Comparison of ENCODE assay signal across 26 cellular contexts in the genomic region with DNA sequence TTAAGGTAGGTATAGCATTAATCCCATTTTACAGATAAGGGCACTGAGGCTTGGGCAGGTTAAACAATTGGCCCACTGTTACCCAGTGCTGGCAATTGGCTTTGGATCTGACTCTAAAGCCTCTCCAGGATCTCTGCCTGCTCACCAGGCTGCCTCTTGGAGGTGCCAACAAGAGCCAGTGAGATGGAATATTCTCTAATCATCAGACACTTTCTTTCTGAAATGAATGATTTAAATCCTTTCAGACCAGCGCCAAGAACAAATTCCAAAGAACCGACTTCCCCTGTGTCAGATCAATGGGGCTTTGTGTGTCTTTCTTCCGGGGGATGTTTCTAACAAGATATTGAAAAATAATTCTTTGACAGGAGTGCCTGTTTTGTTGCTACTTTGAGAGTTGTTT. TPM values are rescaled to one million over a fixed set of nuclear protein-coding genes. Genes with fewer than 3 reads are reported as not detected.
DNase-seq lines count a peak whose midpoint lies in the region; ATAC-seq, FAIRE-seq and TF ChIP-seq lines count a peak whose summit lies in the region.
"Had no signal": no experiment of that assay in that cellular context is flagged by ENCODE, and none has a peak within 500 bp of the region (broad histone marks: within the 10 kb centered on the region; RNA-seq: fewer than 3 reads in every experiment).

No MANE protein-coding gene starts in this region.

- no peak overlapping the region for H3K27ac ChIP-seq in HepG2 (ENCODE audit: extremely low read length, insufficient read depth, low read length)
- no peak overlapping the region for H3K27ac ChIP-seq in right lobe of liver
- H3K27ac ChIP-seq in body of pancreas: peak overlapping the region in 1 of 4 donors; percentile 19
- H3K27ac ChIP-seq: C4-2B, Peyer's patch had no signal

- H3K9me3 ChIP-seq in HepG2 (ENCODE audit: low read length): no peaks in the 10 kb centered on the region
- no peaks in the 10 kb centered on the region for H3K9me3 ChIP-seq in right lobe of liver
- no peaks in the 10 kb centered on the region for H3K9me3 ChIP-seq in body of pancreas
- H3K9me3 ChIP-seq: Peyer's patch had no signal

- H3K9me3 Mint-ChIP-seq in neural crest cell: no peaks in the 10 kb centered on the region
- H3K9me3 Mint-ChIP-seq: CD8-positive, alpha-beta memory T cell had no signal

- no peak for TF ChIP-seq POLR2A in HepG2 (IDR thresholded peaks at IDR 0.05; ENCODE audit: insufficient read depth in 1 of 2, low read depth in 2 of 2, low read length in 2 of 2)
- TF ChIP-seq POLR2A in right lobe of liver (IDR thresholded peaks at IDR 0.05): no peak
- TF ChIP-seq POLR2A in body of pancreas (IDR thresholded peaks at IDR 0.05): no peak

- intact Hi-C loops in HepG2 (cut with micrococcal nuclease; ENCODE audit: unreplicated experiment) (no loop called here), right lobe of liver (cut with DNase I) (loop anchor here (10.0 kb wide), 1 partner anchor 214 kb away; no protein-coding TSS in a partner anchor), body of pancreas (cut with DNase I) (no loop called here)

- no peaks in the 10 kb centered on the region for H3K79me2 ChIP-seq in HepG2 (ENCODE audit: insufficient read depth, low read length)

- H3K9ac ChIP-seq in HepG2 (ENCODE audit: insufficient read depth, low read depth, low read length): no peak overlapping the region

- TF ChIP-seq EP300 in HepG2 (IDR thresholded peaks at IDR 0.05; ENCODE audit: low read depth in 2 of 2, low read length in 2 of 2): no peak
- no peak for TF ChIP-seq EP300 in HepG2 (CRISPR knock-in tag; IDR thresholded peaks at IDR 0.05; ENCODE audit: borderline replicate concordance)

- H3K27me3 Mint-ChIP-seq in neural crest cell (ENCODE audit: low read depth): no peaks in the 10 kb centered on the region

- TF ChIP-seq RAD21 in HepG2 (CRISPR knock-in tag; IDR thresholded peaks at IDR 0.05): no peak

- CTCF ChIA-PET in HepG2 (lab: Yijun Ruan, JAX; ENCODE audit: low intra/inter-chr PET ratio, low total read pairs): no interaction called here

- H3K4me3 ChIP-seq in HepG2 (replicated peaks in 1 of 3; ENCODE audit: insufficient read depth in 1 of 3, low read depth in 2 of 3, low read length in 3 of 3) (no peak overlapping the region), right lobe of liver (no peak overlapping the region), body of pancreas (no peak overlapping the region)
- H3K4me3 ChIP-seq: Peyer's patch had no signal

- H4K20me1 ChIP-seq in HepG2 (ENCODE audit: insufficient read depth, low read length): no peaks in the 10 kb centered on the region

- H2AFZ ChIP-seq in HepG2 (ENCODE audit: low read length): no peak overlapping the region

- H3K4me3 Mint-ChIP-seq in neural crest cell: peak overlapping the region; percentile 9
- H3K4me3 Mint-ChIP-seq: CD8-positive, alpha-beta memory T cell had no signal

- 42% methylated on average over 3 of the region's 3 CpGs for WGBS in HepG2 (ENCODE audit: low lambda C conversion rate)
- WGBS in right lobe of liver (ENCODE audit: insufficient coverage, low coverage, low lambda C conversion rate, missing lambda C conversion rate): 58% methylated on average over 3 of the region's 3 CpGs
- WGBS in body of pancreas, 2 donors: 47 to 49% methylated on average over 3 of the region's 3 CpGs

- no peak overlapping the region for H3K4me2 ChIP-seq in HepG2 (ENCODE audit: low read depth, low read length)

- DNase-seq in HepG2 (ENCODE audit: low spot score) (no peak), right lobe of liver (no peak), body of pancreas (no peak), neural crest cell (ENCODE audit: low read depth, low spot score) (no peak), NCI-H187 treated with DMSO at 0.1 percent for 48 hours (lab: John Stamatoyannopoulos, UW) (no peak), NCI-H2227 treated with DMSO at 0.1 percent for 48 hours (lab: John Stamatoyannopoulos, UW) (no peak)
- DNase-seq: AML-193; CD8-positive, alpha-beta memory T cell; GDM1; IMR-90; NCI-H1417; NCI-H1694 treated with DMSO at 0.1 percent for 48 hours; NCI-H510A treated with DMSO at 0.1 percent for 48 hours; NCI-H748 treated with DMSO at 0.1 percent for 48 hours; NK-92 treated with Interleukin-12 subunit alpha and Interleukin-12 subunit beta, amount 100 ng/mL, for 24 hours; Peyer's patch had no signal

- FAIRE-seq in HepG2 (lab: Jason Lieb, UNC): no peak
- FAIRE-seq: GM18507, GM19239, H1, HTR-8/SVneo had no signal

- TF ChIP-seq CTCF in HepG2 (CRISPR knock-in tag; IDR thresholded peaks at IDR 0.05) (no peak), right lobe of liver (IDR thresholded peaks at IDR 0.05) (no peak), body of pancreas (IDR thresholded peaks at IDR 0.05) (no peak), neural crest cell (conservative IDR thresholded peaks at IDR 0.05) (no peak)

- no peak for ATAC-seq in HepG2
- ATAC-seq in right lobe of liver: no peak
- ATAC-seq in body of pancreas: peak; percentile 24
- no peak for ATAC-seq in GM21526 (IDR thresholded peaks at IDR 0.05; ENCODE audit: low FRiP score, unreplicated experiment)
- ATAC-seq in GM18907 (IDR thresholded peaks at IDR 0.05; ENCODE audit: unreplicated experiment): no peak
- ATAC-seq: HCT116 had no signal

- H3K27ac Mint-ChIP-seq in neural crest cell (ENCODE audit: unreplicated experiment): peak overlapping the region; percentile 84
- H3K27ac Mint-ChIP-seq: CD8-positive, alpha-beta memory T cell had no signal

- H3K27me3 ChIP-seq in HepG2 (ENCODE audit: control insufficient read depth in 1 of 2, insufficient read depth in 2 of 2, low read length in 2 of 2): no peaks in the 10 kb centered on the region
- no peaks in the 10 kb centered on the region for H3K27me3 ChIP-seq in right lobe of liver
- H3K27me3 ChIP-seq in body of pancreas: no peaks in the 10 kb centered on the region
- H3K27me3 ChIP-seq: Peyer's patch had no signal

- in situ Hi-C loops in HepG2 (cut with HindIII; ENCODE audit: extremely low pct_ligation_motif_present, low pct_unique_long_range_greater_than_20kb): loop anchor here (10.0 kb wide), 1 partner anchor 534 kb away; no protein-coding TSS in a partner anchor

- H3K36me3 ChIP-seq in HepG2 (replicated peaks in 1 of 2; ENCODE audit: control insufficient read depth in 1 of 2, insufficient read depth in 2 of 2, low read length in 2 of 2) (no peaks in the 10 kb centered on the region), right lobe of liver (no peaks in the 10 kb centered on the region), body of pancreas (replicated peaks in 1 of 2; ENCODE audit: insufficient read depth in 1 of 2, low read depth in 2 of 2) (no peaks in the 10 kb centered on the region)
- H3K36me3 ChIP-seq: Peyer's patch had no signal

- H3K4me1 Mint-ChIP-seq in neural crest cell: peaks cover 17% of the 10 kb centered on the region

- no peaks in the 10 kb centered on the region for H3K36me3 Mint-ChIP-seq in neural crest cell (ENCODE audit: low read depth)
- H3K36me3 Mint-ChIP-seq: CD8-positive, alpha-beta memory T cell had no signal

- POLR2A ChIA-PET in HepG2 (lab: Yijun Ruan, JAX): no interaction called here

- BruUV-seq in HepG2 (replicated peaks; lab: Mats Ljungman, UMichigan): no TSS peak

- H3K4me1 ChIP-seq in HepG2 (ENCODE audit: insufficient read depth, low read length) (no peaks in the 10 kb centered on the region), right lobe of liver (peaks cover 0 to 5% (median 0%) of the 10 kb centered on the region in 4 donors), body of pancreas (peaks cover 5% of the 10 kb centered on the region)
- H3K4me1 ChIP-seq: Peyer's patch had no signal

RNA-seq across cellular contexts. Expression of gene CYP39A1, which starts 23.6 kb away (rescaled TPM):
- total RNA-seq in HepG2 (2016; rRNA removed; fragmentation: Illumina TruSeq; extraction: Trizol): not detected in 2 replicates
- not detected in 2 replicates for total RNA-seq in HepG2 (2016; cell fraction: cytosol; rRNA removed; fragmentation: Illumina TruSeq; extraction: Trizol; ENCODE audit: low read depth)
- 0.04 and 0.21 TPM in 2 replicates for total RNA-seq in HepG2 (2016; cell fraction: insoluble cytoplasmic fraction; rRNA removed; fragmentation: Illumina TruSeq; extraction: Trizol)
- not detected in 2 replicates for total RNA-seq in HepG2 (2016; cell fraction: membrane; rRNA removed; fragmentation: Illumina TruSeq; extraction: Trizol)
- not detected in 2 replicates for total RNA-seq in HepG2 (2016; cell fraction: nucleus; rRNA removed; fragmentation: Illumina TruSeq; extraction: Trizol)
- 0.04 and 0.13 TPM in 2 replicates for polyA plus RNA-seq in HepG2 (2011; rRNA removed)
- 0.09 TPM in 1 of 2 replicates, not detected in the other for polyA plus RNA-seq in HepG2 (2011; cell fraction: cytosol; rRNA removed)
- 0.09 TPM in 1 of 2 replicates, not detected in the other for polyA plus RNA-seq in HepG2 (2011; cell fraction: nucleus; rRNA removed)
- 0.05 TPM in 1 of 2 replicates, not detected in the other for polyA plus RNA-seq in HepG2 (2012)
- not detected in 2 replicates for polyA plus RNA-seq in HepG2 (2016; cell fraction: cytosol; fragmentation: Illumina TruSeq; extraction: Trizol; ENCODE audit: low read depth)
- not detected in 2 replicates for polyA plus RNA-seq in HepG2 (2016; cell fraction: insoluble cytoplasmic fraction; fragmentation: Illumina TruSeq; extraction: Trizol; ENCODE audit: low read depth)
- polyA plus RNA-seq in HepG2 (2016; cell fraction: membrane; fragmentation: Illumina TruSeq; extraction: Trizol; ENCODE audit: low read depth): not detected in 2 replicates
- not detected in 2 replicates for polyA plus RNA-seq in HepG2 (2016; cell fraction: nucleus; fragmentation: Illumina TruSeq; extraction: Trizol; ENCODE audit: insufficient read depth, low read depth)
- not detected in 2 replicates for polyA minus RNA-seq in HepG2 (2011; rRNA and poly(A)+ RNA removed; ENCODE audit: low replicate concordance)
- polyA minus RNA-seq in HepG2 (2011; cell fraction: cytosol; rRNA and poly(A)+ RNA removed): not detected in 2 replicates
- 0.37 and 0.77 TPM in 2 replicates for polyA minus RNA-seq in HepG2 (2011; cell fraction: nucleus; rRNA and poly(A)+ RNA removed)
- total RNA-seq in right lobe of liver: 10 to 100 TPM; 21.2 to 59.7 (median 37.2) TPM
- 1 to 10 TPM; 6.0 to 6.3 TPM for total RNA-seq in body of pancreas
- total RNA-seq in neural crest cell: 1.5 and 2.1 TPM in 2 replicates
- total RNA-seq: A172; CD8-positive, alpha-beta memory T cell; IMR-90 had no signal
- polyA plus RNA-seq: AG04450; CD8-positive, alpha-beta memory T cell had no signal

RNA-seq across cellular contexts. Expression of gene SLC25A27, which starts 23.8 kb away (rescaled TPM):
- 0.32 and 0.46 TPM in 2 replicates for total RNA-seq in HepG2 (2016; rRNA removed; fragmentation: Illumina TruSeq; extraction: Trizol)
- total RNA-seq in HepG2 (2016; cell fraction: cytosol; rRNA removed; fragmentation: Illumina TruSeq; extraction: Trizol; ENCODE audit: low read depth): not detected in 2 replicates
- total RNA-seq in HepG2 (2016; cell fraction: insoluble cytoplasmic fraction; rRNA removed; fragmentation: Illumina TruSeq; extraction: Trizol): 1.00 TPM in 1 of 2 replicates, not detected in the other
- total RNA-seq in HepG2 (2016; cell fraction: membrane; rRNA removed; fragmentation: Illumina TruSeq; extraction: Trizol): 0.22 and 0.41 TPM in 2 replicates
- 1.4 and 2.5 TPM in 2 replicates for total RNA-seq in HepG2 (2016; cell fraction: nucleus; rRNA removed; fragmentation: Illumina TruSeq; extraction: Trizol)
- 1.3 and 1.8 TPM in 2 replicates for polyA plus RNA-seq in HepG2 (2011; rRNA removed)
- polyA plus RNA-seq in HepG2 (2011; cell fraction: cytosol; rRNA removed): not detected in 2 replicates
- 4.5 and 5.8 TPM in 2 replicates for polyA plus RNA-seq in HepG2 (2011; cell fraction: nucleus; rRNA removed)
- polyA plus RNA-seq in HepG2 (2012): 1.5 and 2.6 TPM in 2 replicates
- not detected in 2 replicates for polyA plus RNA-seq in HepG2 (2016; cell fraction: cytosol; fragmentation: Illumina TruSeq; extraction: Trizol; ENCODE audit: low read depth)
- polyA plus RNA-seq in HepG2 (2016; cell fraction: insoluble cytoplasmic fraction; fragmentation: Illumina TruSeq; extraction: Trizol; ENCODE audit: low read depth): not detected in 2 replicates
- not detected in 2 replicates for polyA plus RNA-seq in HepG2 (2016; cell fraction: membrane; fragmentation: Illumina TruSeq; extraction: Trizol; ENCODE audit: low read depth)
- polyA plus RNA-seq in HepG2 (2016; cell fraction: nucleus; fragmentation: Illumina TruSeq; extraction: Trizol; ENCODE audit: insufficient read depth, low read depth): 2.5 and 4.7 TPM in 2 replicates
- polyA minus RNA-seq in HepG2 (2011; rRNA and poly(A)+ RNA removed; ENCODE audit: low replicate concordance): 0.12 and 0.89 TPM in 2 replicates
- not detected in 2 replicates for polyA minus RNA-seq in HepG2 (2011; cell fraction: cytosol; rRNA and poly(A)+ RNA removed)
- polyA minus RNA-seq in HepG2 (2011; cell fraction: nucleus; rRNA and poly(A)+ RNA removed): 2.2 and 2.6 TPM in 2 replicates
- total RNA-seq in right lobe of liver: 10 to 100 TPM in 5 of 6 experiments, 1 to 10 TPM in 1; 8.8 to 21.0 (median 14.2) TPM
- 10 to 100 TPM; 24.1 to 36.8 TPM for total RNA-seq in body of pancreas
- 5.8 and 8.4 TPM in 2 replicates for total RNA-seq in neural crest cell
- total RNA-seq: IMR-90 had no signal
- polyA plus RNA-seq: CD8-positive, alpha-beta memory T cell had no signal

RNA-seq across cellular contexts. Expression of gene TDRD6, which starts 58.7 kb away (rescaled TPM):
- total RNA-seq in HepG2 (2016; rRNA removed; fragmentation: Illumina TruSeq; extraction: Trizol) (not detected in 2 replicates), right lobe of liver (1 to 10 TPM in 2 of 6 experiments, under 1 TPM in 4; 0.13 to 1.4 (median 0.72) TPM), body of pancreas (under 1 TPM; 0.66 to 0.78 TPM), neural crest cell (0.05 and 0.16 TPM in 2 replicates)
- total RNA-seq in HepG2 (2016; cell fraction: cytosol; rRNA removed; fragmentation: Illumina TruSeq; extraction: Trizol; ENCODE audit: low read depth): not detected in 2 replicates
- not detected in 2 replicates for total RNA-seq in HepG2 (2016; cell fraction: insoluble cytoplasmic fraction; rRNA removed; fragmentation: Illumina TruSeq; extraction: Trizol)
- total RNA-seq in HepG2 (2016; cell fraction: membrane; rRNA removed; fragmentation: Illumina TruSeq; extraction: Trizol): not detected in 2 replicates
- total RNA-seq in HepG2 (2016; cell fraction: nucleus; rRNA removed; fragmentation: Illumina TruSeq; extraction: Trizol): not detected in 2 replicates
- 0.01 TPM in 1 of 2 replicates, not detected in the other for polyA plus RNA-seq in HepG2 (2011; rRNA removed)
- polyA plus RNA-seq in HepG2 (2011; cell fraction: cytosol; rRNA removed): not detected in 2 replicates
- not detected in 2 replicates for polyA plus RNA-seq in HepG2 (2011; cell fraction: nucleus; rRNA removed)
- not detected in 2 replicates for polyA plus RNA-seq in HepG2 (2012)
- not detected in 2 replicates for polyA plus RNA-seq in HepG2 (2016; cell fraction: cytosol; fragmentation: Illumina TruSeq; extraction: Trizol; ENCODE audit: low read depth)
- polyA plus RNA-seq in HepG2 (2016; cell fraction: insoluble cytoplasmic fraction; fragmentation: Illumina TruSeq; extraction: Trizol; ENCODE audit: low read depth): not detected in 2 replicates
- not detected in 2 replicates for polyA plus RNA-seq in HepG2 (2016; cell fraction: membrane; fragmentation: Illumina TruSeq; extraction: Trizol; ENCODE audit: low read depth)
- polyA plus RNA-seq in HepG2 (2016; cell fraction: nucleus; fragmentation: Illumina TruSeq; extraction: Trizol; ENCODE audit: insufficient read depth, low read depth): not detected in 2 replicates
- polyA minus RNA-seq in HepG2 (2011; rRNA and poly(A)+ RNA removed; ENCODE audit: low replicate concordance): 0.02 TPM in 2 replicates
- polyA minus RNA-seq in HepG2 (2011; cell fraction: cytosol; rRNA and poly(A)+ RNA removed): not detected in 2 replicates
- not detected in 2 replicates for polyA minus RNA-seq in HepG2 (2011; cell fraction: nucleus; rRNA and poly(A)+ RNA removed)
- total RNA-seq: A172; CD8-positive, alpha-beta memory T cell; IMR-90 had no signal
- polyA plus RNA-seq: AG04450; CD8-positive, alpha-beta memory T cell; IMR-90 had no signal

Comparison
In these comparisons a context has a peak if more than half of its experiments do, and no peak if none do; other contexts are left out.
1. intact Hi-C loops: an anchor here in right lobe of liver (10.0 kb wide); none called in HepG2 and body of pancreas.